ENCODE assay signal across 1 cellular context in genomic region chr2:196171248-196171871, GRCh38.
A peak's percentile ranks its signal among the peaks of the same experiment; 100 is the strongest.
TF ChIP-seq lines count a peak whose summit lies in the region.

STK17B (minus strand) TSS chr2:196171578; CDS start chr2:196163383, 8,195 bp downstream.

TF ChIP-seq in HEK293, 187 proteins besides CTCF, POLR2A, EP300 and RAD21 (continued from another document):
- TF ChIP-seq ELK4 (IDR thresholded peaks at IDR 0.05; ENCODE audit: borderline replicate concordance, low read depth, low read length) (no peak), KLF8 (tag by site-specific recombination; IDR thresholded peaks at IDR 0.05) (peak; percentile 74), ZNF449 (tag by site-specific recombination; IDR thresholded peaks at IDR 0.05) (no peak), ZNF707 (tag by site-specific recombination; IDR thresholded peaks at IDR 0.05) (no peak), ZNF23 (tag by site-specific recombination; IDR thresholded peaks at IDR 0.05; ENCODE audit: borderline replicate concordance) (no peak), KLF7 (tag by site-specific recombination; IDR thresholded peaks at IDR 0.05; ENCODE audit: borderline replicate concordance) (peak; percentile 28; the same call in 1 of the 2 replicates), ZBTB48 (tag by site-specific recombination; IDR thresholded peaks at IDR 0.05) (no peak), ZNF645 (tag by site-specific recombination; IDR thresholded peaks at IDR 0.05) (no peak), MEIS1 (CRISPR knock-in tag; IDR thresholded peaks at IDR 0.05; ENCODE audit: borderline replicate concordance) (no peak), ZNF266 (tag by site-specific recombination; IDR thresholded peaks at IDR 0.05; ENCODE audit: low read depth) (no peak), ZNF146 (tag by site-specific recombination; IDR thresholded peaks at IDR 0.05) (no peak), ZNF221 (tag by site-specific recombination; IDR thresholded peaks at IDR 0.05; ENCODE audit: borderline replicate concordance) (no peak), ZSCAN30 (tag by site-specific recombination; IDR thresholded peaks at IDR 0.05) (peak; percentile 45; the same call in 1 of the 2 replicates), ZNF473 (tag by site-specific recombination; IDR thresholded peaks at IDR 0.05) (no peak), ZNF785 (tag by site-specific recombination; IDR thresholded peaks at IDR 0.05) (no peak), ZNF211 (tag by site-specific recombination; IDR thresholded peaks at IDR 0.05; ENCODE audit: low read depth) (no peak), OVOL3 (tag by site-specific recombination; IDR thresholded peaks at IDR 0.05) (no peak), GFI1B (tag by site-specific recombination; IDR thresholded peaks at IDR 0.05) (no peak), GLIS1 (tag by site-specific recombination; IDR thresholded peaks at IDR 0.05) (peak; percentile 78), ZNF510 (tag by site-specific recombination; IDR thresholded peaks at IDR 0.05; ENCODE audit: insufficient replicate concordance) (no peak), GLIS2 (tag by site-specific recombination; IDR thresholded peaks at IDR 0.05) (peak; percentile 90), MYNN (tag by site-specific recombination; IDR thresholded peaks at IDR 0.05; ENCODE audit: borderline replicate concordance) (no peak), REST (tag by site-specific recombination; IDR thresholded peaks at IDR 0.05) (peak; percentile 19; the same call in 1 of the 2 replicates), ZNF2 (tag by site-specific recombination; IDR thresholded peaks at IDR 0.05) (peak; percentile 83; the same call in 1 of the 2 replicates), PRDM1 (tag by site-specific recombination; IDR thresholded peaks at IDR 0.05) (0 out of 2 replicates have a peak, but pooled peaks have one; percentile 5), ZNF24 (tag by site-specific recombination; IDR thresholded peaks at IDR 0.05) (0 out of 2 replicates have a peak, but pooled peaks have one; percentile 33), KLF10 (tag by site-specific recombination; IDR thresholded peaks at IDR 0.05) (peak; percentile 92), ZBTB44 (tag by site-specific recombination; IDR thresholded peaks at IDR 0.05) (peak; percentile 82), ZNF394 (tag by site-specific recombination; IDR thresholded peaks at IDR 0.05; ENCODE audit: borderline replicate concordance) (no peak; the same call in 1 of the 2 replicates), OSR2 (tag by site-specific recombination; IDR thresholded peaks at IDR 0.05) (peak; percentile 16; the same call in 1 of the 2 replicates), ZNF654 (tag by site-specific recombination; IDR thresholded peaks at IDR 0.05; ENCODE audit: low read depth) (no peak)
